11 cellular contexts compared by ENCODE assay signal in the genomic region with DNA sequence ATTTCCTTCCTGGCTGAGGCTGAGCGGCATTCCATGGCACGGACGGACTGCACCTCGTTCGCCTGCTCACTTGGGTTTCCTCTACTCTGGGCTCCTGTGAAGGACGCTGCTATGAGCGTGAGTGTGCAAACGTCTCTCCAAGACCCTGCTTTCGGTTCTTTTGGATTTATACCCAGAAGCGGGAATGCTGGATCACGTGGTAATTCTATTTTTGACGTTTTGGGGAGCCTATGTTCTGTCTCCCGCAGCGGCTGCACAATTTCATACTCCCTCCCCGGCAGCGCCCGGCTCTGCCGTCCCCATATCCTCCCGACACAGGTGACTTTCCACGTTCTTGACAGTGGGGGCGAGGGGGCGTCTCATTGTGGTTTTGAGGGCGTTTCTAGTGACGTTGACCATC.
"Had no signal": no experiment of that assay in that cellular context is flagged by ENCODE, and none has a peak within 500 bp of the region (broad histone marks: within the 10 kb centered on the region; RNA-seq: fewer than 3 reads in every experiment).

No MANE protein-coding gene starts in this region.

- H3K4me2 ChIP-seq: GM23338 had no signal

- ATAC-seq: GM23338, HCT116 had no signal

- DNase-seq: GM23248, GOT3, H7, H9, HCEC 1CT, HFFc6 had no signal

- H3K9me3 ChIP-seq: HAP-1 had no signal

- H3K4me3 ChIP-seq: GM23248, GM23338, HAP-1 had no signal

- H3K27ac ChIP-seq: GM23248 had no signal

- H2AFZ ChIP-seq: GM23248, GM23338 had no signal

- H3K9ac ChIP-seq: GM23248 had no signal

- FAIRE-seq: H1, H54 had no signal

- H3K4me1 ChIP-seq: HAP-1 had no signal
